Comparison of ENCODE assay signal across 17 cellular contexts in the genomic region with DNA sequence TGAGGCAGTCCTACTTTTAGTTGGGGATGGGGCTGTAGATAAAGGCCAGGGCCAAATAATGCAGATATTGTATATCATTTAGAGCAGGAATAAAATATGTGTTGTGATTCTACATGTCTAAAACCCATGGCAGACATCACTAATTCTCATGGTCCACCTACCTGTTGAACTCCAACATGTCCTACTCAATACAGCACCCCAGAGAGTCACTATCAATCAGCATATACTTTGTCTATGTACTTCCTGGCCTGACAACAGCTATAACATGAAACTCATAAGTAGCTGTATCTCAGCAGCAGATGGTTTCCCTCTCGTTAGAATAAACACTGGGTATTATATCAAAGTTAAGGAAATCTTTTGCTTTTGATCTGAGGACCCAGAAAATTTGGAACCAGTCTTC. TPM values are rescaled to one million over a fixed set of nuclear protein-coding genes. Genes with fewer than 3 reads are reported as not detected.
DNase-seq lines count a peak whose midpoint lies in the region; ATAC-seq and TF ChIP-seq lines count a peak whose summit lies in the region.
"Had no signal": no experiment of that assay in that cellular context is flagged by ENCODE, and none has a peak within 500 bp of the region (broad histone marks: within the 10 kb centered on the region; RNA-seq: fewer than 3 reads in every experiment).

No MANE protein-coding gene starts in this region.

- no peak for TF ChIP-seq POLR2A in gastrocnemius medialis (IDR thresholded peaks at IDR 0.05)

- H3K4me2 ChIP-seq in PC-3 (ENCODE audit: low read length), result peak overlapping the region; percentile 49; the same call in 1 of the 2 replicates
- H3K4me2 ChIP-seq: A549; BLaER1 treated with 17β-estradiol and CSF1 and Interleukin-3, amounts not matched to agents 10 nM and 100 nM; KMS-11; SK-N-SH had no signal

- peaks cover 4% of the 10 kb centered on the region for H3F3A ChIP-seq in PC-3 (ENCODE audit: low read length, unreplicated experiment)

- H3K4me3 ChIP-seq in PC-3 (ENCODE audit: low read length), result peak overlapping the region; percentile 35
- H3K4me3 ChIP-seq in gastrocnemius medialis, result no peak overlapping the region
- H3K4me3 ChIP-seq: A549; BLaER1 treated with 17β-estradiol and CSF1 and Interleukin-3, amounts not matched to agents 10 nM and 100 nM had no signal

- POLR2A ChIA-PET in PC-3 (lab: Charles Lee; ENCODE audit: unreplicated experiment), result no interaction called here

- H3K9ac ChIP-seq in PC-3 (ENCODE audit: low read length), result no peak overlapping the region; the same call in 1 of the 2 replicates
- H3K9ac ChIP-seq: BLaER1 treated with 17β-estradiol and CSF1 and Interleukin-3, amounts not matched to agents 10 nM and 100 nM; KMS-11; SK-N-SH had no signal

- peaks cover 19% of the 10 kb centered on the region for H3K79me2 ChIP-seq in PC-3 (ENCODE audit: low read length)

- H3K27ac Mint-ChIP-seq in activated naive CD8-positive, alpha-beta T cell, result peak overlapping the region; percentile 66
- no peak overlapping the region for H3K27ac Mint-ChIP-seq in activated naive CD8-positive, alpha-beta T cell treated with anti-CD3 and anti-CD28 coated beads for 36 hours

- intact Hi-C loops in PC-3 (cut with micrococcal nuclease), result loop anchor here (5.0 kb wide), 1 partner anchor 67 kb away; no protein-coding TSS in a partner anchor
- intact Hi-C loops in gastrocnemius medialis (cut with DNase I; ENCODE audit: low total_unique reads), result loop anchor here (5.0 kb wide), 1 partner anchor 337 kb away; no protein-coding TSS in a partner anchor

- H2AFZ ChIP-seq in PC-3 (ENCODE audit: low read length), result no peak overlapping the region

- H3K9me3 Mint-ChIP-seq in activated naive CD8-positive, alpha-beta T cell (ENCODE audit: low read depth), result no peaks in the 10 kb centered on the region
- H3K9me3 Mint-ChIP-seq in activated naive CD8-positive, alpha-beta T cell treated with anti-CD3 and anti-CD28 coated beads for 36 hours, result no peaks in the 10 kb centered on the region

- in situ Hi-C loops in gastrocnemius medialis (cut with MboI; ENCODE audit: low sequenced_read_pairs in 4 of 4), result loop anchor here in 3 of 4 donors (5.0 to 25.0 kb wide), 4 partner anchors 152 to 335 kb away; a partner anchor contains a TSS

- no TSS peak for BruUV-seq in PC-3 (replicated peaks; lab: Mats Ljungman, UMichigan)

- peak overlapping the region; percentile 61 for H3K27ac ChIP-seq in PC-3 (ENCODE audit: low read length)
- no peak overlapping the region for H3K27ac ChIP-seq in gastrocnemius medialis
- H3K27ac ChIP-seq: BLaER1 treated with 17β-estradiol and CSF1 and Interleukin-3, amounts not matched to agents 10 nM and 100 nM; KMS-11 had no signal

- no peak overlapping the region for H3K4me3 Mint-ChIP-seq in activated naive CD8-positive, alpha-beta T cell
- H3K4me3 Mint-ChIP-seq in activated naive CD8-positive, alpha-beta T cell treated with anti-CD3 and anti-CD28 coated beads for 36 hours, result no peak overlapping the region

- no peaks in the 10 kb centered on the region for H3K9me2 ChIP-seq in PC-3 (replicated peaks; ENCODE audit: low read length)
- H3K9me2 ChIP-seq: SK-N-SH had no signal

- no peaks in the 10 kb centered on the region for H4K20me1 ChIP-seq in PC-3 (ENCODE audit: low read length)

- DNase-seq in activated naive CD8-positive, alpha-beta T cell treated with anti-CD3 and anti-CD28 coated beads for 36 hours, result no peak
- DNase-seq in PC-3 (no peak), gastrocnemius medialis (no peak)
- DNase-seq: DMS153, NCI-H1092, NCI-H226, NCI-H524 treated with DMSO at 0.1 percent for 48 hours, SHP77, SK-N-SH had no signal

- H3K36me3 Mint-ChIP-seq in activated naive CD8-positive, alpha-beta T cell, result peaks cover 3% of the 10 kb centered on the region
- H3K36me3 Mint-ChIP-seq in activated naive CD8-positive, alpha-beta T cell treated with anti-CD3 and anti-CD28 coated beads for 36 hours, result peaks cover 9% of the 10 kb centered on the region

- H3K9me3 ChIP-seq in PC-3 (ENCODE audit: low read length) (no peaks in the 10 kb centered on the region), gastrocnemius medialis (no peaks in the 10 kb centered on the region)
- H3K9me3 ChIP-seq: A549; BLaER1 treated with 17β-estradiol and CSF1 and Interleukin-3, amounts not matched to agents 10 nM and 100 nM; SK-N-SH had no signal

- peaks cover 23% of the 10 kb centered on the region for H3K4me1 Mint-ChIP-seq in activated naive CD8-positive, alpha-beta T cell (ENCODE audit: low read depth)
- H3K4me1 Mint-ChIP-seq in activated naive CD8-positive, alpha-beta T cell treated with anti-CD3 and anti-CD28 coated beads for 36 hours, result peaks cover 11% of the 10 kb centered on the region

- TF ChIP-seq CTCF in PC-3 (conservative IDR thresholded peaks at IDR 0.05; ENCODE audit: low read depth, low read length) (no peak), gastrocnemius medialis (IDR thresholded peaks at IDR 0.05 in 4 of 5, conservative IDR thresholded peaks at IDR 0.05 in 1 of 5) (no peak)

- H3K4me1 ChIP-seq in PC-3 (ENCODE audit: insufficient read depth, low read length), result peaks cover 28% of the 10 kb centered on the region
- H3K4me1 ChIP-seq in gastrocnemius medialis, result peaks cover 0 to 5% of the 10 kb centered on the region in 2 donors

- H3K27me3 ChIP-seq in PC-3 (ENCODE audit: low read length), result no peaks in the 10 kb centered on the region
- H3K27me3 ChIP-seq in gastrocnemius medialis, result no peaks in the 10 kb centered on the region
- H3K27me3 ChIP-seq: BLaER1 treated with 17β-estradiol and CSF1 and Interleukin-3, amounts not matched to agents 10 nM and 100 nM had no signal

- no peak for ATAC-seq in PC-3
- ATAC-seq in esophagus mucosa, result peak; percentile 29
- no peak for ATAC-seq in activated CD4-positive, CD25-positive, alpha-beta regulatory T cell treated with anti-CD3 and anti-CD28 coated beads, Interleukin-2, amount 50 U/mL, for 24 hours
- ATAC-seq in gastrocnemius medialis, result no peak
- no peak for ATAC-seq in GM18867 (IDR thresholded peaks at IDR 0.05; ENCODE audit: unreplicated experiment)
- ATAC-seq: A549 had no signal

- CTCF ChIA-PET in PC-3 (lab: Charles Lee), result interaction anchor here (0.5 kb wide), 1 partner anchor 205 kb away, joined by 8 read pairs; no protein-coding TSS in a partner anchor

- 0 out of 2 replicates have a peak, but pooled peaks cover 10% of the 10 kb centered on the region for H3K36me3 ChIP-seq in PC-3 (ENCODE audit: low read depth, low read length)
- no peaks in the 10 kb centered on the region for H3K36me3 ChIP-seq in gastrocnemius medialis

- H3K27me3 Mint-ChIP-seq in activated naive CD8-positive, alpha-beta T cell, result no peaks in the 10 kb centered on the region
- no peaks in the 10 kb centered on the region for H3K27me3 Mint-ChIP-seq in activated naive CD8-positive, alpha-beta T cell treated with anti-CD3 and anti-CD28 coated beads for 36 hours

RNA-seq across cellular contexts. Expression of a gene that starts 15.9 kb away (rescaled TPM):
- total RNA-seq in activated naive CD8-positive, alpha-beta T cell treated with anti-CD3 and anti-CD28 coated beads for 36 hours, result 100 to 1,000 TPM; 130 to 136 TPM
- 60.0 and 76.1 TPM in 2 replicates for total RNA-seq in PC-3 (2014; rRNA removed)
- total RNA-seq in esophagus mucosa, result 97.8 TPM
- total RNA-seq in gastrocnemius medialis, result 10 to 100 TPM; 10.8 to 14.6 (median 13.0) TPM

RNA-seq across cellular contexts. Expression of a gene that starts 29.5 kb away (rescaled TPM):
- 1 to 10 TPM; 4.0 to 5.4 TPM for total RNA-seq in activated naive CD8-positive, alpha-beta T cell treated with anti-CD3 and anti-CD28 coated beads for 36 hours
- total RNA-seq in PC-3 (2014; rRNA removed), result 26.1 and 31.3 TPM in 2 replicates
- 8.3 TPM for total RNA-seq in esophagus mucosa
- 1 to 10 TPM in 3 of 4 donors, under 1 TPM in 1; 0.39 to 5.0 (median 3.4) TPM for total RNA-seq in gastrocnemius medialis

RNA-seq across cellular contexts. Expression of a gene that starts 33.4 kb away (rescaled TPM):
- not detected for total RNA-seq in activated naive CD8-positive, alpha-beta T cell treated with anti-CD3 and anti-CD28 coated beads for 36 hours
- total RNA-seq in PC-3 (2014; rRNA removed), result not detected in 2 replicates
- not detected for total RNA-seq in esophagus mucosa
- total RNA-seq in gastrocnemius medialis, result not detected
- total RNA-seq: M059J had no signal
